Comparison of ENCODE assay signal across 1 cellular context in genomic region chr14:37246427-37246829, GRCh38.
TF ChIP-seq lines count a peak whose summit lies in the region.

No MANE protein-coding gene starts in this region.

TF ChIP-seq in HepG2, 621 proteins besides CTCF, POLR2A, EP300 and RAD21 (continued from another document and continues in another):
- 0 out of 2 replicates have a peak, but pooled peaks have one; percentile 25 for TF ChIP-seq ZBED4 (CRISPR knock-in tag; IDR thresholded peaks at IDR 0.05; ENCODE audit: borderline replicate concordance)
- no peak for TF ChIP-seq FOSL1 (CRISPR knock-in tag; IDR thresholded peaks at IDR 0.05; ENCODE audit: borderline replicate concordance)
- 0 out of 2 replicates have a peak, but pooled peaks have one; percentile 34 for TF ChIP-seq ZBTB25 (CRISPR knock-in tag; IDR thresholded peaks at IDR 0.05)
- 0 out of 2 replicates have a peak, but pooled peaks have one; percentile 35 for TF ChIP-seq HMGXB3 (CRISPR knock-in tag; IDR thresholded peaks at IDR 0.05; ENCODE audit: borderline replicate concordance)
- 0 out of 2 replicates have a peak, but pooled peaks have one; percentile 28 for TF ChIP-seq ZNF124 (CRISPR knock-in tag; IDR thresholded peaks at IDR 0.05)
- TF ChIP-seq HOXA3 (CRISPR knock-in tag; IDR thresholded peaks at IDR 0.05), result no peak
- no peak for TF ChIP-seq SOX13 (IDR thresholded peaks at IDR 0.05)
- 0 out of 4 replicates have a peak, but pooled peaks of 1 of the 2 experiments have one; percentile 57 for TF ChIP-seq SOX13 (CRISPR knock-in tag; conservative IDR thresholded peaks at IDR 0.05 in 1 of 2, IDR thresholded peaks at IDR 0.05 in 1 of 2)
- no peak for TF ChIP-seq MTA3 (CRISPR knock-in tag; IDR thresholded peaks at IDR 0.05)
- no peak for TF ChIP-seq ZXDC (CRISPR knock-in tag; IDR thresholded peaks at IDR 0.05)
- TF ChIP-seq TARDBP (CRISPR knock-in tag; IDR thresholded peaks at IDR 0.05), result peak; percentile 27; the same call in 1 of the 2 replicates
- no peak for TF ChIP-seq SP2 (CRISPR knock-in tag; IDR thresholded peaks at IDR 0.05)
- TF ChIP-seq STAT6 (CRISPR knock-in tag; IDR thresholded peaks at IDR 0.05; ENCODE audit: borderline replicate concordance), result no peak
- peak; percentile 67 for TF ChIP-seq PPARG (CRISPR knock-in tag; conservative IDR thresholded peaks at IDR 0.05)
- TF ChIP-seq GLI4 (CRISPR knock-in tag; IDR thresholded peaks at IDR 0.05; ENCODE audit: borderline replicate concordance), result no peak
- no peak for TF ChIP-seq FOXA1 (IDR thresholded peaks at IDR 0.05)
- TF ChIP-seq FOXA1 (CRISPR knock-in tag; IDR thresholded peaks at IDR 0.05), result peak; percentile 50; the same call in 1 of the 2 replicates
- no peak for TF ChIP-seq USF2 (IDR thresholded peaks at IDR 0.05; ENCODE audit: low read depth, low read length)
- TF ChIP-seq USF2 (CRISPR knock-in tag; IDR thresholded peaks at IDR 0.05; ENCODE audit: borderline replicate concordance), result no peak
- TF ChIP-seq GZF1 (CRISPR knock-in tag; IDR thresholded peaks at IDR 0.05), result no peak
- TF ChIP-seq SP140L (CRISPR knock-in tag; IDR thresholded peaks at IDR 0.05; ENCODE audit: borderline replicate concordance), result peak; percentile 84; the same call in 1 of the 2 replicates
- no peak for TF ChIP-seq AHDC1 (CRISPR knock-in tag; IDR thresholded peaks at IDR 0.05; ENCODE audit: borderline replicate concordance)
- TF ChIP-seq CC2D1A (CRISPR knock-in tag; IDR thresholded peaks at IDR 0.05), result 0 out of 2 replicates have a peak, but pooled peaks have one; percentile 23
